ENCODE assay signal across 8 cellular contexts in genomic region chr2:20348542-20348941, GRCh38. TPM values are rescaled to one million over a fixed set of nuclear protein-coding genes. Genes with fewer than 3 reads are reported as not detected.
DNase-seq lines count a peak whose midpoint lies in the region; ATAC-seq and TF ChIP-seq lines count a peak whose summit lies in the region.

No MANE protein-coding gene starts in this region.

- H3K27ac ChIP-seq in AG04450 (ENCODE audit: low read depth, low read length): no peak overlapping the region

- no peaks in the 10 kb centered on the region for H3K36me3 Mint-ChIP-seq in mesothelial cell of epicardium

- H3K4me3 ChIP-seq in AG04450 (ENCODE audit: low read depth, low read length) (peak overlapping the region; percentile 81), HAP-1 (peak overlapping the region; percentile 79), adipocyte (ENCODE audit: low read length) (peak overlapping the region; percentile 96)

- H3K27me3 ChIP-seq in AG04450 (ENCODE audit: control insufficient read depth, insufficient read depth, low read length) (no peaks in the 10 kb centered on the region), HAP-1 (ENCODE audit: low read depth) (no peaks in the 10 kb centered on the region), adipocyte (replicated peaks; ENCODE audit: control insufficient read depth, insufficient read depth, low read length) (no peaks in the 10 kb centered on the region)

- no peak for ATAC-seq in GM18517 (IDR thresholded peaks at IDR 0.05; ENCODE audit: unreplicated experiment)

- in situ Hi-C loops in HAP-1 (cut with MboI; ENCODE audit: low sequenced_read_pairs): no loop called here

- POLR2A ChIA-PET in AG04450 (lab: Yijun Ruan, JAX): interaction anchor here (0.7 to 1.9 kb wide), 2 partner anchors 98 to 286 kb away, joined by 3 to 7 read pairs; partner anchors contain the start of gene RHOB

- peak overlapping the region; percentile 92 for H3K4me3 Mint-ChIP-seq in mesothelial cell of epicardium

- peaks cover 4% of the 10 kb centered on the region; the same call in 1 of the 2 replicates for H3K36me3 ChIP-seq in HAP-1 (replicated peaks)
- H3K36me3 ChIP-seq in adipocyte (ENCODE audit: control insufficient read depth, insufficient read depth, low read length, severe bottlenecking): no peaks in the 10 kb centered on the region

- H3K9me3 Mint-ChIP-seq in mesothelial cell of epicardium: no peaks in the 10 kb centered on the region

- CTCF ChIA-PET in AG04450 (lab: Charles Lee): interaction anchor here (4.2 kb wide), 1 partner anchor 22 kb away, joined by 41 read pairs; no protein-coding TSS in a partner anchor

- H3K27ac Mint-ChIP-seq in mesothelial cell of epicardium: peak overlapping the region; percentile 77

- H3K9me3 ChIP-seq in AG04450 (ENCODE audit: control insufficient read depth, insufficient read depth, low read length): no peaks in the 10 kb centered on the region
- no peaks in the 10 kb centered on the region for H3K9me3 ChIP-seq in HAP-1
- H3K9me3 ChIP-seq in adipocyte (ENCODE audit: control insufficient read depth, low read length): no peaks in the 10 kb centered on the region

- H3K4me1 ChIP-seq in HAP-1 (peaks cover 36% of the 10 kb centered on the region), adipocyte (ENCODE audit: control insufficient read depth, insufficient read depth, low read length) (peaks cover 32% of the 10 kb centered on the region)

- peak overlapping the region; percentile 93 for H3K9ac ChIP-seq in adipocyte (ENCODE audit: low read length)

- no peaks in the 10 kb centered on the region for H3K27me3 Mint-ChIP-seq in mesothelial cell of epicardium (ENCODE audit: low read depth)

- no peak for TF ChIP-seq CTCF in AG04450 (IDR thresholded peaks at IDR 0.05; ENCODE audit: low read depth, low read length)
- TF ChIP-seq CTCF in mesothelial cell of epicardium (IDR thresholded peaks at IDR 0.05; ENCODE audit: unreplicated experiment): no peak

- H3K4me1 Mint-ChIP-seq in mesothelial cell of epicardium: peaks cover 36% of the 10 kb centered on the region

- DNase-seq in AG04450 (ENCODE audit: low read depth, low spot score): no peak
- peak in 1 of 2 experiments; percentile 35 for DNase-seq in HAP-1 (ENCODE audit: low spot score in 2 of 2)
- DNase-seq in adipocyte (ENCODE audit: low read depth): no peak
- no peak for DNase-seq in mesothelial cell of epicardium (ENCODE audit: low spot score in 2 of 2, unreplicated experiment in 2 of 2)
- DNase-seq in NCI-H1092 (lab: John Stamatoyannopoulos, UW): no peak
- no peak for DNase-seq in cerebellum (ENCODE audit: low spot score)
- no peak for DNase-seq in GM19240 (ENCODE audit: insufficient read length, low spot score)

RNA-seq across cellular contexts. Expression of gene PUM2, which starts 2.1 kb away (rescaled TPM):
- polyA plus RNA-seq in AG04450 (2011; rRNA removed): 42.9 and 53.7 TPM in 2 replicates
- polyA minus RNA-seq in AG04450 (2011; rRNA and poly(A)+ RNA removed): 134 and 159 TPM in 2 replicates
- total RNA-seq in mesothelial cell of epicardium: 113 to 122 TPM (median 120 TPM) in 3 replicates
- total RNA-seq in cerebellum: 124 TPM
